Comparison of ENCODE assay signal across 12 cellular contexts in the genomic region with DNA sequence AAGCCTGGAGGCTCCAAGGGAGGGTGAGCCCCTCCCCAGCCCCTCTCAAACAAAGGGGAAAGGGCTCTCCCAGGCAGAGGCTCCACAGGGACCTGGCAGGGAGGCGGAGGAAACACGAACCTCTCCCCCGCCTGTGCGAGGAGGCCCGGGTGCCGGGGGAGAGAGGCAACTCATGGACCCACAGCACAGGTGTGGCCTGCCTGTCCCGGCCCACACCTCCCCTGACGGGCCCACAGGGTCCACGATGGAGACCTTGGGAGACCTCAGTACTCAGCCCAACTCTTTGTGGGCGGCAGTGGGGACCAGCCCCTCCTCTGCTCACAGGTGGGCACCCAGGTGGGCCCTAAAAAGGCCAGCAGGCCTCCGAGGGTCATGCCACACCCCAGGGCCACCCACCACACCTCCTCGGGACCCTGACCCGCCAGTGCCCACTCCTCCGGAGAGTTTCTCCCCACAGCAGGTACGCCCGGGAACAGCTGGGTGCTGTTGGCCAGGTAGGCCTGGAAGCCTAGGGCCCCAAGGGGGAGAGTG. TPM values are rescaled to one million over a fixed set of nuclear protein-coding genes. Genes with fewer than 3 reads are reported as not detected.
DNase-seq lines count a peak whose midpoint lies in the region; ATAC-seq and TF ChIP-seq lines count a peak whose summit lies in the region.
"Had no signal": no experiment of that assay in that cellular context is flagged by ENCODE, and none has a peak within 500 bp of the region (broad histone marks: within the 10 kb centered on the region; RNA-seq: fewer than 3 reads in every experiment).

No MANE protein-coding gene starts in this region.

- H3K4me3 ChIP-seq in BLaER1 (no peak overlapping the region), prostate gland (no peak overlapping the region)
- H3K4me3 ChIP-seq: mucosa of descending colon had no signal

- no peak overlapping the region for H3K27ac Mint-ChIP-seq in WTC11

- H3K27me3 Mint-ChIP-seq in WTC11 (ENCODE audit: low read depth), result no peaks in the 10 kb centered on the region

- H3K27ac ChIP-seq in BLaER1, result peak overlapping the region; percentile 60
- peak overlapping the region; percentile 81 to 84 for H3K27ac ChIP-seq in prostate gland

- ATAC-seq in WTC11 (no peak), left cardiac atrium (no peak), HG03378 (IDR thresholded peaks at IDR 0.05; ENCODE audit: unreplicated experiment) (no peak)
- ATAC-seq: stimulated activated naive CD8-positive, alpha-beta T cell treated with anti-CD3 and anti-CD28 coated beads, Interleukin-15, Interleukin-2, amounts not matched to agents 100 U/mL and 50 U/mL, for 24 hours had no signal

- no peak for TF ChIP-seq CTCF in WTC11 (IDR thresholded peaks at IDR 0.05)
- TF ChIP-seq CTCF in prostate gland (IDR thresholded peaks at IDR 0.05), result no peak

- H3K36me3 ChIP-seq in BLaER1 (peaks cover 29% of the 10 kb centered on the region), prostate gland (peaks cover 0 to 6% of the 10 kb centered on the region in 2 donors)

- H3K27me3 ChIP-seq in BLaER1, result peaks cover 8% of the 10 kb centered on the region; the same call in 1 of the 2 replicates
- H3K27me3 ChIP-seq in prostate gland (replicated peaks; ENCODE audit: insufficient read depth), result no peaks in the 10 kb centered on the region

- H3K4me1 Mint-ChIP-seq in WTC11, result peaks cover 11% of the 10 kb centered on the region

- CTCF ChIA-PET in WTC11 (lab: Charles Lee), result interaction anchor here (2.0 kb wide), 1 partner anchor 28 kb away, joined by 11 read pairs; no protein-coding TSS in a partner anchor

- DNase-seq in WTC11 (ENCODE audit: low spot score), result no peak
- DNase-seq in left cardiac atrium, result peak; percentile 22
- no peak for DNase-seq in prostate gland (ENCODE audit: low spot score)
- DNase-seq in NCI-H128 (lab: John Stamatoyannopoulos, UW; ENCODE audit: unreplicated experiment), result no peak
- no peak for DNase-seq in cortex of kidney (lab: John Stamatoyannopoulos, UW)
- no peak for DNase-seq in stimulated activated CD4-positive, alpha-beta T cell treated with anti-CD3 and anti-CD28 coated beads, Interleukin-4, amount 100 ng/mL, for 1 hour
- DNase-seq: GDM1; MM.1S; mucosa of descending colon; stimulated activated naive CD8-positive, alpha-beta T cell treated with anti-CD3 and anti-CD28 coated beads, Interleukin-15, Interleukin-2, amounts not matched to agents 100 U/mL and 50 U/mL, for 24 hours had no signal

- H3K4me1 ChIP-seq in BLaER1, result peaks cover 68% of the 10 kb centered on the region
- peaks cover 62% of the 10 kb centered on the region for H3K4me1 ChIP-seq in prostate gland (replicated peaks)

- H3K9me3 ChIP-seq in BLaER1, result no peaks in the 10 kb centered on the region
- no peaks in the 10 kb centered on the region for H3K9me3 ChIP-seq in prostate gland
- H3K9me3 ChIP-seq: mucosa of descending colon had no signal

- intact Hi-C loops in left cardiac atrium (cut with DNase I), result loop anchor here in 1 of 2 donors (5.0 kb wide), 1 partner anchor 48 kb away; no protein-coding TSS in a partner anchor
- intact Hi-C loops in prostate gland (cut with DNase I), result no loop called here

- peak overlapping the region; percentile 87 for H3K4me2 ChIP-seq in BLaER1

- peaks cover 77% of the 10 kb centered on the region for H4K20me1 ChIP-seq in BLaER1

- POLR2A ChIA-PET in WTC11 (lab: Charles Lee), result no interaction called here

- 49% methylated on average over 13 of the region's 16 CpGs for WGBS in prostate gland

- no peak overlapping the region for H3K4me3 Mint-ChIP-seq in WTC11

- peaks cover 16% of the 10 kb centered on the region for H3K36me3 Mint-ChIP-seq in WTC11

- no peaks in the 10 kb centered on the region for H3K9me3 Mint-ChIP-seq in WTC11

- no peak for TF ChIP-seq POLR2A in prostate gland (IDR thresholded peaks at IDR 0.05)

- 0 out of 2 replicates have a peak overlapping the region, but pooled peaks have one; percentile 34 for H3K9ac ChIP-seq in BLaER1

TF ChIP-seq in WTC11, 78 proteins besides CTCF, POLR2A, EP300 and RAD21:
- TF ChIP-seq SMAD3 (CRISPR knock-in tag; IDR thresholded peaks at IDR 0.05; ENCODE audit: borderline replicate concordance) (no peak), ZNF423 (CRISPR knock-in tag; IDR thresholded peaks at IDR 0.05) (peak; percentile 33; the same call in 1 of the 2 replicates)

RNA-seq across cellular contexts. Expression of a gene that starts 12.2 kb away (rescaled TPM):
- 298 to 329 TPM (median 323 TPM) in 3 replicates for total RNA-seq in WTC11 (2021)
- total RNA-seq in left cardiac atrium, result 100 to 1,000 TPM in 1 of 2 donors, 10 to 100 TPM in 1; 70.4 to 113 TPM
- 100 to 1,000 TPM; 170 to 272 TPM for total RNA-seq in prostate gland

RNA-seq across cellular contexts. Expression of a gene that starts 32.0 kb away (rescaled TPM):
- total RNA-seq in WTC11 (2021) (2,016 to 2,119 TPM (median 2,047 TPM) in 3 replicates), left cardiac atrium (100 to 1,000 TPM; 733 to 750 TPM), prostate gland (1,000 to 10,000 TPM; 1,506 to 4,377 TPM)

RNA-seq across cellular contexts. Expression of a gene that starts 52.1 kb away (rescaled TPM):
- 146 to 160 TPM (median 147 TPM) in 3 replicates for total RNA-seq in WTC11 (2021)
- 10 to 100 TPM; 57.9 to 76.9 TPM for total RNA-seq in left cardiac atrium
- 100 to 1,000 TPM; 149 to 207 TPM for total RNA-seq in prostate gland

RNA-seq across cellular contexts. Expression of a gene that starts 52.2 kb away (rescaled TPM):
- total RNA-seq in WTC11 (2021) (7.5 to 10.6 TPM (median 9.2 TPM) in 3 replicates), left cardiac atrium (10 to 100 TPM; 20.6 to 25.3 TPM), prostate gland (10 to 100 TPM in 1 of 2 donors, 1 to 10 TPM in 1; 4.1 to 31.3 TPM)
